In genomic region chr1:36397083-36397377, GRCh38 we compare ENCODE assay signal across 8 cellular contexts. TPM values are rescaled to one million over a fixed set of nuclear protein-coding genes. Genes with fewer than 3 reads are reported as not detected.
DNase-seq lines count a peak whose midpoint lies in the region; ATAC-seq and TF ChIP-seq lines count a peak whose summit lies in the region.

No MANE protein-coding gene starts in this region.

- H3K27ac Mint-ChIP-seq in naive B cell: peak overlapping the region; percentile 96 to 100 (median 100)

- DNase-seq in coronary artery (ENCODE audit: low spot score) (no peak), naive B cell (no peak), CD1c-positive myeloid dendritic cell (ENCODE audit: extremely low spot score) (no peak), Kasumi-1 (lab: John Stamatoyannopoulos, UW) (no peak), NCI-H2029 (lab: John Stamatoyannopoulos, UW) (no peak)

- no peaks in the 10 kb centered on the region for H3K9me3 ChIP-seq in KOPT-K1 (ENCODE audit: insufficient read depth, low read length, poor library complexity, severe bottlenecking)

- ATAC-seq in GM19395 (IDR thresholded peaks at IDR 0.05; ENCODE audit: unreplicated experiment) (peak; percentile 25), naive B cell (ENCODE audit: low read depth in 2 of 2) (peak; percentile 45 to 48), GM21447 (IDR thresholded peaks at IDR 0.05; ENCODE audit: unreplicated experiment) (no peak)

- no peaks in the 10 kb centered on the region for H3K36me3 Mint-ChIP-seq in naive B cell

- peaks cover 31 to 61% (median 58%) of the 10 kb centered on the region in 3 donors for H3K4me1 Mint-ChIP-seq in naive B cell

- peaks cover 23% of the 10 kb centered on the region for H3K36me3 ChIP-seq in KOPT-K1 (ENCODE audit: insufficient read depth, low read length)

- peaks cover 0 to 2% (median 0%) of the 10 kb centered on the region in 7 donors for H3K9me3 Mint-ChIP-seq in naive B cell

- peak overlapping the region; percentile 65 for H3K27ac ChIP-seq in KOPT-K1 (ENCODE audit: low read depth, low read length, poor library complexity, severe bottlenecking)
- peak overlapping the region; percentile 91 to 92 for H3K27ac ChIP-seq in coronary artery

- no peaks in the 10 kb centered on the region for H3K27me3 Mint-ChIP-seq in naive B cell

- H3K4me3 Mint-ChIP-seq in naive B cell: peak overlapping the region; percentile 91 to 100 (median 99)

- TF ChIP-seq CTCF in coronary artery (IDR thresholded peaks at IDR 0.05): no peak

- H3K4me3 ChIP-seq in coronary artery: peak overlapping the region; percentile 79

RNA-seq across cellular contexts. Expression of gene LSM10, which starts 0.7 kb away (rescaled TPM):
- 100 to 1,000 TPM; 358 to 480 (median 448) TPM for polyA plus RNA-seq in naive B cell (ENCODE audit: low read depth in 6 of 6)

RNA-seq across cellular contexts. Expression of gene STK40, which starts 11.3 kb away (rescaled TPM):
- 100 to 1,000 TPM in 1 of 6 donors, 10 to 100 TPM in 5; 62.3 to 105 (median 73.3) TPM for polyA plus RNA-seq in naive B cell (ENCODE audit: low read depth in 6 of 6)

RNA-seq across cellular contexts. Expression of gene OSCP1, which starts 53.2 kb away (rescaled TPM):
- under 1 TPM in 1 of 6 donors, not detected in 5; 0.62 TPM for polyA plus RNA-seq in naive B cell (ENCODE audit: low read depth in 6 of 6)
